15 cellular contexts compared by ENCODE assay signal in the genomic region with DNA sequence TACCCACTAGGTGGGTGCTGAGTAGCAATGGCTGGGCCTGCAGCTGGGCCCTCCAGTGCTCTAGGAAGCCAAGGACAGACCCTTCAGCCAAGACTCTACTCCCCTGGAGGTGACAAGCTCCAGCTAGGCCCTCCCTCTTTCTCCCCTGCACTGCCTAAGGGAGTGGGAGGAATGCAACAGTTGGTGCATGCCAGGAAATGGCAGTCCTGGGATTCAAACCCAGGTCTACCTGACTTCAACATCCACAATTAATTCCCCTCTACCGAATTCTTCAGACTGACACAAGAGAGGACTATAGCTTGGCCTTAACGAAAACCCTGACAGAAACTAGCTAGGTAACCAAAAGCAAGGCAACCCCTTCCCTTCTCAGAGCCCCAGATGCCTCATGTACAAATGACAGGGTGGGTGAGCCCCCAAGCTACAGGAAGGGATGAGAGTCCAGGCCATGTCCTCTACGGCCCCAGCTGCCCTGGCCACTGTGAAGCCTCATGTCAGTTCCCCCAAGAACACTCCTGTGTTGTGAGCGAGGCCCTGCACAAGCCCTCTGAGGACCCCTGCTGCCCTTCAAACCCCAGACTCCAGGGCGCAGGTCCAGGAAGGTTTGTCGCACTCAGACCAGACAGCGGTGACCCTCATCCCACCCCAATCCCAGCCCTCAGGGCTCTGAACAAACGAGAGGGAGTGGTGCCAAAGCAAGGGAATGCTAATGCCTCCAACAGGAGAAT.
DNase-seq lines count a peak whose midpoint lies in the region; ATAC-seq and TF ChIP-seq lines count a peak whose summit lies in the region.
"Had no signal": no experiment of that assay in that cellular context is flagged by ENCODE, and none has a peak within 500 bp of the region (broad histone marks: within the 10 kb centered on the region; RNA-seq: fewer than 3 reads in every experiment).

No MANE protein-coding gene starts in this region.

- H3K27ac Mint-ChIP-seq in activated CD8-positive, alpha-beta memory T cell treated with anti-CD3 and anti-CD28 coated beads, Interleukin-2, amount 10 ng/mL, durations not matched to agents 7 days and 5 days: peak overlapping the region; percentile 16
- H3K27ac Mint-ChIP-seq: T-helper 1 cell treated with Interleukin-12 subunit alpha and Interleukin-12 subunit beta and Interleukin-4 antibody, amounts not matched to agents 30 μg/mL and 1 μg/mL, for 36 hours had no signal

- H2BK5ac ChIP-seq in mesendoderm (ENCODE audit: low read length): no peak overlapping the region

- H3K9me3 ChIP-seq in ascending aorta: no peaks in the 10 kb centered on the region
- H3K9me3 ChIP-seq in thoracic aorta: no peaks in the 10 kb centered on the region
- no peaks in the 10 kb centered on the region for H3K9me3 ChIP-seq in A673 (ENCODE audit: low read depth, low read length, poor library complexity, severe bottlenecking)
- H3K9me3 ChIP-seq: A549 had no signal

- no peak overlapping the region for H3K56ac ChIP-seq in mesendoderm (ENCODE audit: low read length)

- no CpG with 5 or more reads among the region's 8 CpGs for WGBS in mesendoderm (ENCODE audit: extremely low coverage, insufficient coverage, low lambda C conversion rate)

- H3K79me1 ChIP-seq in mesendoderm (ENCODE audit: low read length): peaks cover 63% of the 10 kb centered on the region

- POLR2A ChIA-PET in A673 (lab: Charles Lee; ENCODE audit: low non-redundant PET): no interaction called here

- no peak overlapping the region for H2BK15ac ChIP-seq in mesendoderm (replicated peaks; ENCODE audit: low read depth)

- no peak for DNase-seq in activated CD8-positive, alpha-beta memory T cell treated with anti-CD3 and anti-CD28 coated beads, Interleukin-2, amount 10 ng/mL, durations not matched to agents 7 days and 5 days
- no peak for DNase-seq in activated CD8-positive, alpha-beta memory T cell treated with anti-CD3 and anti-CD28 coated beads, Interleukin-2, amount 50 U/mL, for 48 hours
- DNase-seq in ascending aorta (ENCODE audit: low spot score in 2 of 2) (no peak), mesendoderm (peak; percentile 32), thoracic aorta (ENCODE audit: low spot score) (no peak), globus pallidus (ENCODE audit: low spot score) (no peak), UCSD-AML1 (lab: John Stamatoyannopoulos, UW; ENCODE audit: unreplicated experiment) (no peak), A673 (ENCODE audit: low spot score) (no peak)
- DNase-seq: activated CD4-positive, alpha-beta T cell treated with anti-CD3 and anti-CD28 coated beads, Interleukin-2, amount 50 U/mL, for 1 hour; COR-L47; midbrain; NCI-H2107; RPMI8226 had no signal

- H3K23ac ChIP-seq in mesendoderm (ENCODE audit: low read length): no peak overlapping the region

- peak overlapping the region; percentile 85 to 95 for H3K27ac ChIP-seq in ascending aorta
- H3K27ac ChIP-seq in mesendoderm (ENCODE audit: low read depth, low read length): no peak overlapping the region
- H3K27ac ChIP-seq in thoracic aorta: peak overlapping the region; percentile 89 to 94
- H3K27ac ChIP-seq in A673 (ENCODE audit: low read depth, low read length, poor library complexity, severe bottlenecking): no peak overlapping the region
- H3K27ac ChIP-seq: A549 had no signal

- H3K9ac ChIP-seq in mesendoderm (ENCODE audit: low read length): no peak overlapping the region

- no peak overlapping the region for H4K8ac ChIP-seq in mesendoderm (ENCODE audit: low read depth, low read length)

- no peak overlapping the region for H2BK120ac ChIP-seq in mesendoderm (ENCODE audit: low read depth, low read length)

- H3K4me2 ChIP-seq in mesendoderm (ENCODE audit: low read length): no peak overlapping the region
- H3K4me2 ChIP-seq: A549 had no signal

- H4K5ac ChIP-seq in mesendoderm (ENCODE audit: low read length): no peak overlapping the region

- no peaks in the 10 kb centered on the region for H3K36me3 Mint-ChIP-seq in activated CD8-positive, alpha-beta memory T cell treated with anti-CD3 and anti-CD28 coated beads, Interleukin-2, amount 10 ng/mL, durations not matched to agents 7 days and 5 days

- H2AK5ac ChIP-seq in mesendoderm (ENCODE audit: low read length): no peak overlapping the region

- no peaks in the 10 kb centered on the region for H3K9me3 Mint-ChIP-seq in activated CD8-positive, alpha-beta memory T cell treated with anti-CD3 and anti-CD28 coated beads, Interleukin-2, amount 10 ng/mL, durations not matched to agents 7 days and 5 days (ENCODE audit: low read depth)
- H3K9me3 Mint-ChIP-seq: T-helper 1 cell treated with Interleukin-12 subunit alpha and Interleukin-12 subunit beta and Interleukin-4 antibody, amounts not matched to agents 30 μg/mL and 1 μg/mL, for 36 hours had no signal

- no peak overlapping the region for H3K4me3 Mint-ChIP-seq in activated CD8-positive, alpha-beta memory T cell treated with anti-CD3 and anti-CD28 coated beads, Interleukin-2, amount 10 ng/mL, durations not matched to agents 7 days and 5 days
- H3K4me3 Mint-ChIP-seq: T-helper 1 cell treated with Interleukin-12 subunit alpha and Interleukin-12 subunit beta and Interleukin-4 antibody, amounts not matched to agents 30 μg/mL and 1 μg/mL, for 36 hours had no signal

- no peak overlapping the region for H3K18ac ChIP-seq in mesendoderm (ENCODE audit: low read length)

- CTCF ChIA-PET in activated CD8-positive, alpha-beta memory T cell treated with anti-CD3 and anti-CD28 coated beads, Interleukin-2, amount 10 ng/mL, durations not matched to agents 7 days and 5 days (lab: Charles Lee): interaction anchor here (1.2 to 1.3 kb wide), 2 partner anchors 23 to 197 kb away, joined by 4 read pairs; no protein-coding TSS in a partner anchor
- CTCF ChIA-PET in A673 (lab: Charles Lee): no interaction called here

- H3K27me3 ChIP-seq in ascending aorta (no peaks in the 10 kb centered on the region), mesendoderm (ENCODE audit: insufficient read depth, low read length, poor library complexity) (no peaks in the 10 kb centered on the region), thoracic aorta (replicated peaks; ENCODE audit: insufficient read depth) (no peaks in the 10 kb centered on the region), A673 (replicated peaks; ENCODE audit: insufficient read depth, low read depth, low read length, poor library complexity) (no peaks in the 10 kb centered on the region)

- no peak overlapping the region for H3K4ac ChIP-seq in mesendoderm (ENCODE audit: low read depth, low read length)

- peaks cover 87% of the 10 kb centered on the region for H3K79me2 ChIP-seq in mesendoderm (ENCODE audit: control insufficient read depth, insufficient read depth, low read length)

- H3K27me3 Mint-ChIP-seq in activated CD8-positive, alpha-beta memory T cell treated with anti-CD3 and anti-CD28 coated beads, Interleukin-2, amount 10 ng/mL, durations not matched to agents 7 days and 5 days: no peaks in the 10 kb centered on the region

- H3K36me3 ChIP-seq in ascending aorta: no peaks in the 10 kb centered on the region
- no peaks in the 10 kb centered on the region for H3K36me3 ChIP-seq in mesendoderm (ENCODE audit: control insufficient read depth, insufficient read depth, low read length)
- H3K36me3 ChIP-seq in thoracic aorta: no peaks in the 10 kb centered on the region
- no peaks in the 10 kb centered on the region for H3K36me3 ChIP-seq in A673 (ENCODE audit: insufficient read depth, low read length, poor library complexity, severe bottlenecking)

- no peak for ATAC-seq in activated CD8-positive, alpha-beta memory T cell treated with anti-CD3 and anti-CD28 coated beads, Interleukin-2, amount 10 ng/mL, durations not matched to agents 7 days and 5 days
- ATAC-seq in thoracic aorta (ENCODE audit: insufficient number of reproducible peaks, low FRiP score, low read depth): no peak
- ATAC-seq: A549 had no signal

- no peak overlapping the region for H3K4me3 ChIP-seq in ascending aorta
- H3K4me3 ChIP-seq in mesendoderm (ENCODE audit: low read length): no peak overlapping the region
- H3K4me3 ChIP-seq in thoracic aorta: no peak overlapping the region
- no peak overlapping the region for H3K4me3 ChIP-seq in A673 (ENCODE audit: low read depth, low read length, poor library complexity, severe bottlenecking)
- H3K4me3 ChIP-seq: A549 had no signal

- no peak for TF ChIP-seq CTCF in ascending aorta (IDR thresholded peaks at IDR 0.05)
- TF ChIP-seq CTCF in thoracic aorta (IDR thresholded peaks at IDR 0.05): no peak
- no peak for TF ChIP-seq CTCF in A673 (conservative IDR thresholded peaks at IDR 0.05; ENCODE audit: low read depth, low read length)

- intact Hi-C loops in ascending aorta (cut with DNase I) (no loop called here), A673 (cut with micrococcal nuclease; ENCODE audit: unreplicated experiment) (no loop called here)

- no TSS peak for BruUV-seq in A673 (replicated peaks; lab: Mats Ljungman, UMichigan)

- H3K4me1 Mint-ChIP-seq in activated CD8-positive, alpha-beta memory T cell treated with anti-CD3 and anti-CD28 coated beads, Interleukin-2, amount 10 ng/mL, durations not matched to agents 7 days and 5 days: peaks cover 74% of the 10 kb centered on the region

- peaks cover 50 to 92% of the 10 kb centered on the region in 2 donors for H3K4me1 ChIP-seq in ascending aorta
- peaks cover 21% of the 10 kb centered on the region for H3K4me1 ChIP-seq in mesendoderm (ENCODE audit: control insufficient read depth, low read depth, low read length)
- H3K4me1 ChIP-seq in thoracic aorta (ENCODE audit: control insufficient read depth in 1 of 2, low read depth in 2 of 2): peaks cover 74 to 100% of the 10 kb centered on the region in 2 donors
- H3K4me1 ChIP-seq in A673 (ENCODE audit: insufficient read depth, low read length, poor library complexity, severe bottlenecking): peaks cover 8% of the 10 kb centered on the region

Comparison
In these comparisons a context has a peak if more than half of its experiments do, and no peak if none do; other contexts are left out.
1. H3K27ac ChIP-seq: peak in ascending aorta (2 of 2) and thoracic aorta (2 of 2); none in mesendoderm (single experiment) and A673 (single experiment).